ENCODE assay signal across 8 cellular contexts in genomic region chr10:113454341-113455061, GRCh38.
DNase-seq lines count a peak whose midpoint lies in the region; ATAC-seq and TF ChIP-seq lines count a peak whose summit lies in the region.

No MANE protein-coding gene starts in this region.

- H3K9me3 ChIP-seq in adipocyte (ENCODE audit: control insufficient read depth, low read length) (peaks cover 6% of the 10 kb centered on the region), smooth muscle cell (replicated peaks; ENCODE audit: low read depth) (no peaks in the 10 kb centered on the region)

- peak overlapping the region; percentile 73 for H3K4me2 ChIP-seq in smooth muscle cell

- no peaks in the 10 kb centered on the region for H3K36me3 ChIP-seq in adipocyte (ENCODE audit: control insufficient read depth, insufficient read depth, low read length, severe bottlenecking)
- no peaks in the 10 kb centered on the region for H3K36me3 ChIP-seq in smooth muscle cell (ENCODE audit: low read depth)

- no peak for ATAC-seq in GM18511 (IDR thresholded peaks at IDR 0.05; ENCODE audit: unreplicated experiment)

- no peaks in the 10 kb centered on the region for H3F3A ChIP-seq in smooth muscle cell (ENCODE audit: low read depth)

- peak; percentile 46 for DNase-seq in activated CD4-positive, alpha-beta T cell treated with anti-CD3 and anti-CD28 coated beads for 48 hours
- DNase-seq in activated CD4-positive, alpha-beta T cell treated with anti-CD3 and anti-CD28 coated beads for 1 hour, result no peak
- DNase-seq in KG1 (lab: John Stamatoyannopoulos, UW) (peak; percentile 10), adipocyte (ENCODE audit: low read depth) (peak; percentile 74), hepatic stellate cell (ENCODE audit: low spot score) (peak; percentile 24), smooth muscle cell (lab: John Stamatoyannopoulos, UW; ENCODE audit: unreplicated experiment) (no peak)
- DNase-seq in effector CD8-positive, alpha-beta T cell (lab: John Stamatoyannopoulos, UW), result no peak

- H3K4me3 ChIP-seq in adipocyte (ENCODE audit: low read length) (peak overlapping the region; percentile 57), smooth muscle cell (peak overlapping the region; percentile 24)

- 22% methylated on average over 15 of the region's 15 CpGs for WGBS in smooth muscle cell (ENCODE audit: low lambda C conversion rate)

- H3K4me1 ChIP-seq in adipocyte (ENCODE audit: control insufficient read depth, insufficient read depth, low read length), result peaks cover 3% of the 10 kb centered on the region
- no peaks in the 10 kb centered on the region for H3K4me1 ChIP-seq in smooth muscle cell (ENCODE audit: low read depth)

- H4K20me1 ChIP-seq in smooth muscle cell (ENCODE audit: low read depth), result no peaks in the 10 kb centered on the region

- peak; percentile 78 for TF ChIP-seq CTCF in smooth muscle cell (IDR thresholded peaks at IDR 0.05; ENCODE audit: borderline replicate concordance, insufficient read depth, poor library complexity, severe bottlenecking)

- peak overlapping the region; percentile 53 for H3K9ac ChIP-seq in adipocyte (ENCODE audit: low read length)
- no peak overlapping the region for H3K9ac ChIP-seq in smooth muscle cell (ENCODE audit: low read depth)

- no peak overlapping the region for H3K27ac ChIP-seq in smooth muscle cell (ENCODE audit: low read depth)

- H2AFZ ChIP-seq in smooth muscle cell (ENCODE audit: low read depth), result peak overlapping the region; percentile 1

- no peaks in the 10 kb centered on the region for H3K79me2 ChIP-seq in smooth muscle cell (ENCODE audit: low read depth)

- peaks cover 7% of the 10 kb centered on the region for H3K27me3 ChIP-seq in adipocyte (replicated peaks; ENCODE audit: control insufficient read depth, insufficient read depth, low read length)
- peaks cover 20% of the 10 kb centered on the region for H3K27me3 ChIP-seq in smooth muscle cell (ENCODE audit: low read depth)

Comparison
In these comparisons a context has a peak if more than half of its experiments do, and no peak if none do; other contexts are left out.
1. DNase-seq: peak in activated CD4-positive, alpha-beta T cell treated with anti-CD3 and anti-CD28 coated beads for 48 hours (single experiment), KG1 (single experiment), adipocyte (single experiment) and hepatic stellate cell (single experiment); none in activated CD4-positive, alpha-beta T cell treated with anti-CD3 and anti-CD28 coated beads for 1 hour (single experiment), smooth muscle cell (single experiment) and effector CD8-positive, alpha-beta T cell (single experiment).